Comparison of ENCODE assay signal across 20 cellular contexts in genomic region chr2:168467729-168468128, GRCh38.
"Had no signal": no experiment of that assay in that cellular context is flagged by ENCODE, and none has a peak within 500 bp of the region (broad histone marks: within the 10 kb centered on the region; RNA-seq: fewer than 3 reads in every experiment).

No MANE protein-coding gene starts in this region.

- H3K27ac ChIP-seq: parathyroid adenoma, testis, vagina had no signal

- ATAC-seq: stimulated activated memory B cell treated with anti-CD40 and anti-IgM and Interleukin-4, amounts not matched to agents 10 μg/mL and 1 μg/mL and 100 μg/mL, for 72 hours had no signal

- H3K36me3 ChIP-seq: sigmoid colon, vagina had no signal

- H3K9me3 ChIP-seq: sigmoid colon, testis, vagina had no signal

- H2AFZ ChIP-seq: parathyroid adenoma had no signal

- FAIRE-seq: endometrium had no signal

- H3K9ac ChIP-seq: parathyroid adenoma had no signal

- DNase-seq: activated CD4-positive, alpha-beta T cell treated with anti-CD3 and anti-CD28 coated beads for 4 hours; activated CD4-positive, alpha-beta T cell treated with anti-CD3 and anti-CD28 coated beads, Interleukin-2, amount 50 U/mL, for 48 hours; activated CD4-positive, CD25-positive, alpha-beta regulatory T cell; activated naive CD4-positive, alpha-beta T cell treated with anti-CD3 and anti-CD28 coated beads, Interleukin-2, amount 10 ng/mL, durations not matched to agents 7 days and 5 days; activated T-cell treated with anti-CD3 and anti-CD28 coated beads, Interleukin-2, amount 50 U/mL, for 48 hours; amygdala; foreskin fibroblast; kidney glomerular epithelial cell; mesenchymal stem cell; naive B cell; sigmoid colon; stimulated activated CD4-positive, alpha-beta T cell treated with anti-CD3 and anti-CD28 coated beads, Interleukin-15, amount 100 ng/mL, for 24 hours; T1000; testis; trophoblast cell had no signal

- H3K4me2 ChIP-seq: smooth muscle cell had no signal

- H3K4me3 ChIP-seq: sigmoid colon, smooth muscle cell, testis, vagina had no signal

- H3K27me3 ChIP-seq: sigmoid colon, testis, vagina had no signal
